In genomic region chr19:2699413-2700142, GRCh38 we compare ENCODE assay signal across 1 cellular context.
TF ChIP-seq lines count a peak whose summit lies in the region.

No MANE protein-coding gene starts in this region.

TF ChIP-seq in GM23338, 12 proteins besides CTCF, POLR2A, EP300 and RAD21:
- TF ChIP-seq, protein P1, sequence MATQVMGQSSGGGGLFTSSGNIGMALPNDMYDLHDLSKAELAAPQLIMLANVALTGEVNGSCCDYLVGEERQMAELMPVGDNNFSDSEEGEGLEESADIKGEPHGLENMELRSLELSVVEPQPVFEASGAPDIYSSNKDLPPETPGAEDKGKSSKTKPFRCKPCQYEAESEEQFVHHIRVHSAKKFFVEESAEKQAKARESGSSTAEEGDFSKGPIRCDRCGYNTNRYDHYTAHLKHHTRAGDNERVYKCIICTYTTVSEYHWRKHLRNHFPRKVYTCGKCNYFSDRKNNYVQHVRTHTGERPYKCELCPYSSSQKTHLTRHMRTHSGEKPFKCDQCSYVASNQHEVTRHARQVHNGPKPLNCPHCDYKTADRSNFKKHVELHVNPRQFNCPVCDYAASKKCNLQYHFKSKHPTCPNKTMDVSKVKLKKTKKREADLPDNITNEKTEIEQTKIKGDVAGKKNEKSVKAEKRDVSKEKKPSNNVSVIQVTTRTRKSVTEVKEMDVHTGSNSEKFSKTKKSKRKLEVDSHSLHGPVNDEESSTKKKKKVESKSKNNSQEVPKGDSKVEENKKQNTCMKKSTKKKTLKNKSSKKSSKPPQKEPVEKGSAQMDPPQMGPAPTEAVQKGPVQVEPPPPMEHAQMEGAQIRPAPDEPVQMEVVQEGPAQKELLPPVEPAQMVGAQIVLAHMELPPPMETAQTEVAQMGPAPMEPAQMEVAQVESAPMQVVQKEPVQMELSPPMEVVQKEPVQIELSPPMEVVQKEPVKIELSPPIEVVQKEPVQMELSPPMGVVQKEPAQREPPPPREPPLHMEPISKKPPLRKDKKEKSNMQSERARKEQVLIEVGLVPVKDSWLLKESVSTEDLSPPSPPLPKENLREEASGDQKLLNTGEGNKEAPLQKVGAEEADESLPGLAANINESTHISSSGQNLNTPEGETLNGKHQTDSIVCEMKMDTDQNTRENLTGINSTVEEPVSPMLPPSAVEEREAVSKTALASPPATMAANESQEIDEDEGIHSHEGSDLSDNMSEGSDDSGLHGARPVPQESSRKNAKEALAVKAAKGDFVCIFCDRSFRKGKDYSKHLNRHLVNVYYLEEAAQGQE (IDR thresholded peaks at IDR 0.05; ENCODE audit: unreplicated experiment), result no peak
- TF ChIP-seq NANOG (IDR thresholded peaks at IDR 0.05; ENCODE audit: borderline replicate concordance), result no peak
